In genomic region chr17:44211281-44212265, GRCh38 we compare ENCODE assay signal across 14 cellular contexts. TPM values are rescaled to one million over a fixed set of nuclear protein-coding genes. Genes with fewer than 3 reads are reported as not detected.
DNase-seq lines count a peak whose midpoint lies in the region; ATAC-seq lines count a peak whose summit lies in the region.
"Had no signal": no experiment of that assay in that cellular context is flagged by ENCODE, and none has a peak within 500 bp of the region (broad histone marks: within the 10 kb centered on the region; RNA-seq: fewer than 3 reads in every experiment).

No MANE protein-coding gene starts in this region.

- ATAC-seq in activated T-cell treated with anti-CD3 and anti-CD28 coated beads, Interleukin-2, amount 50 U/mL, for 72 hours (replicated peaks in 1 of 2), result no peak
- no peak for ATAC-seq in activated naive CD4-positive, alpha-beta T cell treated with anti-CD3 and anti-CD28 coated beads, Interleukin-2, amount 50 U/mL, for 72 hours
- no peak for ATAC-seq in stimulated activated naive CD8-positive, alpha-beta T cell treated with anti-CD3 and anti-CD28 coated beads, Interleukin-15, amount 100 ng/mL, for 72 hours

- peak overlapping the region; percentile 48 to 52 for H3K4me3 Mint-ChIP-seq in activated T-cell treated with anti-CD3 and anti-CD28 coated beads, Interleukin-2, amount 50 U/mL, for 72 hours
- peak overlapping the region; percentile 49 to 64 for H3K4me3 Mint-ChIP-seq in stimulated activated naive CD8-positive, alpha-beta T cell treated with anti-CD3 and anti-CD28 coated beads, Interleukin-15, amount 100 ng/mL, for 72 hours

- peaks cover 69% of the 10 kb centered on the region for H3K4me1 Mint-ChIP-seq in activated T-cell treated with anti-CD3 and anti-CD28 coated beads, Interleukin-2, amount 50 U/mL, for 72 hours (ENCODE audit: low read depth)
- H3K4me1 Mint-ChIP-seq in stimulated activated naive CD8-positive, alpha-beta T cell treated with anti-CD3 and anti-CD28 coated beads, Interleukin-15, amount 100 ng/mL, for 72 hours, result peaks cover 92% of the 10 kb centered on the region

- peaks cover 24 to 36% of the 10 kb centered on the region in 2 donors for H3K36me3 Mint-ChIP-seq in activated T-cell treated with anti-CD3 and anti-CD28 coated beads, Interleukin-2, amount 50 U/mL, for 72 hours (ENCODE audit: insufficient read depth in 2 of 2)
- peaks cover 32 to 56% of the 10 kb centered on the region in 2 donors for H3K36me3 Mint-ChIP-seq in activated naive CD4-positive, alpha-beta T cell treated with anti-CD3 and anti-CD28 coated beads, Interleukin-2, amount 50 U/mL, for 72 hours

- no peak for DNase-seq in activated T-cell treated with anti-CD3 and anti-CD28 coated beads, Interleukin-2, amount 50 U/mL, for 72 hours
- no peak for DNase-seq in activated T-cell treated with anti-CD3 and anti-CD28 coated beads, Interleukin-2, amount 50 U/mL, for 48 hours
- DNase-seq in activated naive CD4-positive, alpha-beta T cell treated with anti-CD3 and anti-CD28 coated beads, Interleukin-2, amount 50 U/mL, for 72 hours (ENCODE audit: low spot score in 2 of 2), result no peak
- no peak for DNase-seq in stimulated activated naive CD8-positive, alpha-beta T cell treated with anti-CD3 and anti-CD28 coated beads, Interleukin-15, amount 100 ng/mL, for 72 hours
- no peak for DNase-seq in stimulated activated naive CD4-positive, alpha-beta T cell treated with Interleukin-2 at 50 U/mL for 16 hours (lab: John Stamatoyannopoulos, UW)
- DNase-seq in NCI-H2107 treated with DMSO at 0.1 percent for 48 hours (lab: John Stamatoyannopoulos, UW; ENCODE audit: unreplicated experiment), result no peak
- DNase-seq: ACHN; GOT3; NCI-H510A treated with DMSO at 0.1 percent for 48 hours; SK-N-SH; stimulated activated CD4-positive, alpha-beta T cell treated with anti-CD3 and anti-CD28 coated beads, Interleukin-2, amount 100 ng/mL, for 24 hours; trophoblast cell had no signal

- no peaks in the 10 kb centered on the region for H3K9me3 Mint-ChIP-seq in activated T-cell treated with anti-CD3 and anti-CD28 coated beads, Interleukin-2, amount 50 U/mL, for 72 hours
- H3K9me3 Mint-ChIP-seq in activated naive CD4-positive, alpha-beta T cell treated with anti-CD3 and anti-CD28 coated beads, Interleukin-2, amount 50 U/mL, for 72 hours, result no peaks in the 10 kb centered on the region
- H3K9me3 Mint-ChIP-seq in stimulated activated naive CD8-positive, alpha-beta T cell treated with anti-CD3 and anti-CD28 coated beads, Interleukin-15, amount 100 ng/mL, for 72 hours, result peaks cover 0 to 6% of the 10 kb centered on the region in 2 donors

- H3K27ac Mint-ChIP-seq in activated T-cell treated with anti-CD3 and anti-CD28 coated beads, Interleukin-2, amount 50 U/mL, for 72 hours, result peak overlapping the region; percentile 32
- peak overlapping the region; percentile 77 to 88 for H3K27ac Mint-ChIP-seq in activated naive CD4-positive, alpha-beta T cell treated with anti-CD3 and anti-CD28 coated beads, Interleukin-2, amount 50 U/mL, for 72 hours
- peak overlapping the region; percentile 31 to 33 for H3K27ac Mint-ChIP-seq in stimulated activated naive CD8-positive, alpha-beta T cell treated with anti-CD3 and anti-CD28 coated beads, Interleukin-15, amount 100 ng/mL, for 72 hours

- H3K27me3 Mint-ChIP-seq in activated T-cell treated with anti-CD3 and anti-CD28 coated beads, Interleukin-2, amount 50 U/mL, for 72 hours (ENCODE audit: low read depth), result no peaks in the 10 kb centered on the region
- H3K27me3 Mint-ChIP-seq in stimulated activated naive CD8-positive, alpha-beta T cell treated with anti-CD3 and anti-CD28 coated beads, Interleukin-15, amount 100 ng/mL, for 72 hours, result no peaks in the 10 kb centered on the region

RNA-seq across cellular contexts. Expression of gene UBTF, which starts 7.9 kb away (rescaled TPM):
- 100 to 1,000 TPM; 105 to 125 TPM for total RNA-seq in activated T-cell treated with anti-CD3 and anti-CD28 coated beads, Interleukin-2, amount 50 U/mL, for 72 hours
- total RNA-seq in activated naive CD4-positive, alpha-beta T cell treated with anti-CD3 and anti-CD28 coated beads, Interleukin-2, amount 50 U/mL, for 72 hours, result 100 to 1,000 TPM; 112 to 134 TPM

RNA-seq across cellular contexts. Expression of gene ATXN7L3, which starts 11.9 kb away (rescaled TPM):
- 10 to 100 TPM; 96.1 to 97.6 TPM for total RNA-seq in activated T-cell treated with anti-CD3 and anti-CD28 coated beads, Interleukin-2, amount 50 U/mL, for 72 hours
- total RNA-seq in activated naive CD4-positive, alpha-beta T cell treated with anti-CD3 and anti-CD28 coated beads, Interleukin-2, amount 50 U/mL, for 72 hours, result 10 to 100 TPM; 81.1 to 94.4 TPM

RNA-seq across cellular contexts. Expression of gene TMUB2, which starts 24.8 kb away (rescaled TPM):
- 10 to 100 TPM; 40.8 to 46.2 TPM for total RNA-seq in activated T-cell treated with anti-CD3 and anti-CD28 coated beads, Interleukin-2, amount 50 U/mL, for 72 hours
- 10 to 100 TPM; 27.4 to 50.4 TPM for total RNA-seq in activated naive CD4-positive, alpha-beta T cell treated with anti-CD3 and anti-CD28 coated beads, Interleukin-2, amount 50 U/mL, for 72 hours

RNA-seq across cellular contexts. Expression of gene ASB16, which starts 41.1 kb away (rescaled TPM):
- total RNA-seq in activated T-cell treated with anti-CD3 and anti-CD28 coated beads, Interleukin-2, amount 50 U/mL, for 72 hours, result under 1 TPM; 0.34 to 0.44 TPM
- under 1 TPM; 0.39 to 0.52 TPM for total RNA-seq in activated naive CD4-positive, alpha-beta T cell treated with anti-CD3 and anti-CD28 coated beads, Interleukin-2, amount 50 U/mL, for 72 hours

RNA-seq across cellular contexts. Expression of gene SLC4A1, which starts 56.4 kb away (rescaled TPM):
- not detected for total RNA-seq in activated T-cell treated with anti-CD3 and anti-CD28 coated beads, Interleukin-2, amount 50 U/mL, for 72 hours
- not detected for total RNA-seq in activated naive CD4-positive, alpha-beta T cell treated with anti-CD3 and anti-CD28 coated beads, Interleukin-2, amount 50 U/mL, for 72 hours
- total RNA-seq: activated CD8-positive, alpha-beta memory T cell treated with anti-CD3 and anti-CD28 coated beads for 36 hours; fibroblast of lung had no signal

Comparison
In these comparisons a context has a peak if more than half of its experiments do, and no peak if none do; other contexts are left out.
1. H3K27ac Mint-ChIP-seq: peak in every context shown above with its lines; median percentile 82 in activated naive CD4-positive, alpha-beta T cell treated with anti-CD3 and anti-CD28 coated beads, Interleukin-2, amount 50 U/mL, for 72 hours; 32 in activated T-cell treated with anti-CD3 and anti-CD28 coated beads, Interleukin-2, amount 50 U/mL, for 72 hours; 32 in stimulated activated naive CD8-positive, alpha-beta T cell treated with anti-CD3 and anti-CD28 coated beads, Interleukin-15, amount 100 ng/mL, for 72 hours.